ENCODE assay signal across 20 cellular contexts in the genomic region with DNA sequence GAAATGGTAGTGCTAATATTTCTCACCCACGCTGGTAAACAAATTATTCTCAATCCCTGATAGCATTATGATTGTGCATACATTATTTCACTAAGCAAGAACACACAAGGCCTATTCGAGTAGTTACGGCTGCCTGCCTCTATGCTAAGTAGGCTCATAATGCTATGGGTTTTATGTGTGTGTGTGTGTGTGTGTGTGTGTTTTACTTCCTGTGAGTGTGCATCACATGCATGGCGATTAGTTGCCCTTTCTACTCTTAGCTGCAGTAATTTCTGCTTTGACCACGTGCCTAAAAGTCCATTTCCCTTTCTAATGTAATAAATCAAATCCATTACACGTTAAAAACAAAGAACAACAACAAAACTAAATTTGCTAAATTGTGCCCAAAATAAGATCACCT.
DNase-seq lines count a peak whose midpoint lies in the region; ATAC-seq, FAIRE-seq and TF ChIP-seq lines count a peak whose summit lies in the region.
"Had no signal": no experiment of that assay in that cellular context is flagged by ENCODE, and none has a peak within 500 bp of the region (broad histone marks: within the 10 kb centered on the region; RNA-seq: fewer than 3 reads in every experiment).

No MANE protein-coding gene starts in this region.

- ATAC-seq in memory B cell (ENCODE audit: low read depth) (peak; percentile 48), GM21526 (IDR thresholded peaks at IDR 0.05; ENCODE audit: low FRiP score, unreplicated experiment) (no peak), heart left ventricle (no peak)
- ATAC-seq: A549 had no signal

- 81 to 88% (median 85%) methylated on average over 6 of the region's 6 CpGs for WGBS in heart left ventricle, 4 donors

- H3K27me3 ChIP-seq in heart left ventricle: no peaks in the 10 kb centered on the region
- H3K27me3 ChIP-seq: BLaER1 had no signal

- no peak for TF ChIP-seq POLR2A in GM12891 (IDR thresholded peaks at IDR 0.05; ENCODE audit: low read depth, low read length)
- TF ChIP-seq POLR2A in heart left ventricle (IDR thresholded peaks at IDR 0.05): no peak

- no peak for TF ChIP-seq CTCF in heart left ventricle (IDR thresholded peaks at IDR 0.05)

- H3K4me3 Mint-ChIP-seq in memory B cell: no peak overlapping the region
- H3K4me3 Mint-ChIP-seq: CD8-positive, alpha-beta memory T cell; HFFc6 had no signal

- no peak overlapping the region for H3K4me3 ChIP-seq in heart left ventricle
- H3K4me3 ChIP-seq: A549, BLaER1 had no signal

- no peaks in the 10 kb centered on the region for H3K9me3 ChIP-seq in heart left ventricle
- H3K9me3 ChIP-seq: A549, BLaER1 had no signal

- no peak overlapping the region for H3K27ac Mint-ChIP-seq in memory B cell
- H3K27ac Mint-ChIP-seq: CD8-positive, alpha-beta memory T cell; HFFc6 had no signal

- H3K36me3 Mint-ChIP-seq in memory B cell: peaks cover 13% of the 10 kb centered on the region

- H3K27me3 Mint-ChIP-seq in memory B cell: no peaks in the 10 kb centered on the region
- H3K27me3 Mint-ChIP-seq: CD8-positive, alpha-beta memory T cell had no signal

- DNase-seq in GM12891 (ENCODE audit: insufficient read length, low spot score): no peak
- DNase-seq in MV-4-11 (lab: John Stamatoyannopoulos, UW): peak; percentile 66
- DNase-seq in dermis blood vessel endothelial cell: peak; percentile 18
- DNase-seq in memory B cell (ENCODE audit: low spot score in 2 of 2): no peak
- no peak for DNase-seq in T-helper 1 cell
- no peak for DNase-seq in heart left ventricle
- DNase-seq in SIG-M5 (lab: John Stamatoyannopoulos, UW): no peak
- DNase-seq: CD8-positive, alpha-beta memory T cell; HFFc6; IMR-90; MM.1S; NCI-H187; NCI-H2107; NCI-H2227 treated with DMSO at 0.1 percent for 48 hours; NCI-H510A treated with DMSO at 0.1 percent for 48 hours had no signal

- FAIRE-seq in GM12891 (lab: Jason Lieb, UNC): peak; percentile 57
- FAIRE-seq: A549, H54, HTR-8/SVneo had no signal

- intact Hi-C loops in heart left ventricle (cut with DNase I): loop anchor here in 1 of 10 donors (10.0 kb wide), 1 partner anchor 160 kb away; no protein-coding TSS in a partner anchor

- no peaks in the 10 kb centered on the region for H3K36me3 ChIP-seq in heart left ventricle

- peaks cover 11% of the 10 kb centered on the region for H3K4me1 Mint-ChIP-seq in memory B cell

- H3K9me3 Mint-ChIP-seq in memory B cell: no peaks in the 10 kb centered on the region
- H3K9me3 Mint-ChIP-seq: CD8-positive, alpha-beta memory T cell; HFFc6 had no signal

- no peak overlapping the region for H3K27ac ChIP-seq in heart left ventricle
- H3K27ac ChIP-seq: A549, BLaER1 had no signal

- peaks cover 0 to 3% (median 0%) of the 10 kb centered on the region in 12 donors for H3K4me1 ChIP-seq in heart left ventricle
- H3K4me1 ChIP-seq: A549, BLaER1 had no signal

TF ChIP-seq in GM12891, 5 proteins besides CTCF, POLR2A, EP300 and RAD21:
- TF ChIP-seq POU2F2 (IDR thresholded peaks at IDR 0.05; ENCODE audit: low read depth, low read length) (no peak), SPI1 (IDR thresholded peaks at IDR 0.05; ENCODE audit: low read depth, low read length) (no peak), POLR2AphosphoS5 (IDR thresholded peaks at IDR 0.05; ENCODE audit: low read depth, low read length) (no peak), PAX5 (IDR thresholded peaks at IDR 0.05; ENCODE audit: insufficient read depth, low read length, severe bottlenecking) (no peak), TAF1 (IDR thresholded peaks at IDR 0.05; ENCODE audit: low read depth, low read length) (no peak)

Comparison
In these comparisons a context has a peak if more than half of its experiments do, and no peak if none do; other contexts are left out.
1. DNase-seq: peak in MV-4-11 (single experiment) and dermis blood vessel endothelial cell (single experiment); none in GM12891 (single experiment), memory B cell (0 of 2), T-helper 1 cell (0 of 5), heart left ventricle (0 of 5) and SIG-M5 (single experiment).